In genomic region chrX:24025741-24026402, GRCh38 we compare ENCODE assay signal across 8 cellular contexts. TPM values are rescaled to one million over a fixed set of nuclear protein-coding genes. Genes with fewer than 3 reads are reported as not detected.
DNase-seq lines count a peak whose midpoint lies in the region; ATAC-seq and TF ChIP-seq lines count a peak whose summit lies in the region.

No MANE protein-coding gene starts in this region.

- ATAC-seq in activated CD8-positive, alpha-beta memory T cell treated with anti-CD3 and anti-CD28 coated beads, Interleukin-2, amount 10 ng/mL, durations not matched to agents 7 days and 5 days, result peak; percentile 29
- peak; percentile 27 for ATAC-seq in activated naive CD8-positive, alpha-beta T cell treated with anti-CD3 and anti-CD28 coated beads, Interleukin-2, amount 10 ng/mL, durations not matched to agents 7 days and 5 days (ENCODE audit: low read depth)
- ATAC-seq in right cardiac atrium, result peak; percentile 55 to 62

- no peak for TF ChIP-seq CTCF in retinal pigment epithelial cell (conservative IDR thresholded peaks at IDR 0.05; ENCODE audit: low read depth, low read length)

- peaks cover 6% of the 10 kb centered on the region for H3K27me3 Mint-ChIP-seq in activated CD8-positive, alpha-beta memory T cell treated with anti-CD3 and anti-CD28 coated beads, Interleukin-2, amount 10 ng/mL, durations not matched to agents 7 days and 5 days
- no peaks in the 10 kb centered on the region for H3K27me3 Mint-ChIP-seq in activated naive CD8-positive, alpha-beta T cell treated with anti-CD3 and anti-CD28 coated beads, Interleukin-2, amount 10 ng/mL, durations not matched to agents 7 days and 5 days

- intact Hi-C loops in right cardiac atrium (cut with DNase I), result loop anchor here in 1 of 4 donors (10.0 kb wide), 1 partner anchor 121 kb away; the partner anchor contains the start of genes APOO and CXorf58

- no peaks in the 10 kb centered on the region for H3K4me1 ChIP-seq in right cardiac atrium (ENCODE audit: control insufficient read depth, insufficient read depth, low read length)

- no peaks in the 10 kb centered on the region for H3K27me3 ChIP-seq in right cardiac atrium (ENCODE audit: control insufficient read depth, insufficient read depth)

- peak overlapping the region; percentile 98 for H3K4me3 ChIP-seq in right cardiac atrium (ENCODE audit: low read length)
- H3K4me3 ChIP-seq in retinal pigment epithelial cell (ENCODE audit: low read length), result peak overlapping the region; percentile 57

- peaks cover 19% of the 10 kb centered on the region for H3K4me1 Mint-ChIP-seq in activated CD8-positive, alpha-beta memory T cell treated with anti-CD3 and anti-CD28 coated beads, Interleukin-2, amount 10 ng/mL, durations not matched to agents 7 days and 5 days
- H3K4me1 Mint-ChIP-seq in activated naive CD8-positive, alpha-beta T cell treated with anti-CD3 and anti-CD28 coated beads, Interleukin-2, amount 10 ng/mL, durations not matched to agents 7 days and 5 days, result peaks cover 9% of the 10 kb centered on the region

- H3K27ac Mint-ChIP-seq in activated CD8-positive, alpha-beta memory T cell treated with anti-CD3 and anti-CD28 coated beads, Interleukin-2, amount 10 ng/mL, durations not matched to agents 7 days and 5 days, result peak overlapping the region; percentile 93
- peak overlapping the region; percentile 84 for H3K27ac Mint-ChIP-seq in activated naive CD8-positive, alpha-beta T cell treated with anti-CD3 and anti-CD28 coated beads, Interleukin-2, amount 10 ng/mL, durations not matched to agents 7 days and 5 days

- H3K36me3 Mint-ChIP-seq in activated CD8-positive, alpha-beta memory T cell treated with anti-CD3 and anti-CD28 coated beads, Interleukin-2, amount 10 ng/mL, durations not matched to agents 7 days and 5 days, result peaks cover 16% of the 10 kb centered on the region
- H3K36me3 Mint-ChIP-seq in activated naive CD8-positive, alpha-beta T cell treated with anti-CD3 and anti-CD28 coated beads, Interleukin-2, amount 10 ng/mL, durations not matched to agents 7 days and 5 days, result peaks cover 7% of the 10 kb centered on the region

- CTCF ChIA-PET in activated CD8-positive, alpha-beta memory T cell treated with anti-CD3 and anti-CD28 coated beads, Interleukin-2, amount 10 ng/mL, durations not matched to agents 7 days and 5 days (lab: Charles Lee), result interaction anchor here (0.9 to 4.0 kb wide), 6 partner anchors 28 to 243 kb away, joined by 3 to 39 read pairs (median 8); partner anchors contain the start of genes APOO, CXorf58, EIF2S3 and SAT1
- CTCF ChIA-PET in HEK293T (lab: Yijun Ruan, JAX), result interaction anchor here (0.6 to 2.3 kb wide), 3 partner anchors 13 to 104 kb away, joined by 3 to 11 read pairs (median 4); no protein-coding TSS in a partner anchor

- H3K9me3 ChIP-seq in right cardiac atrium (ENCODE audit: control insufficient read depth, low read length), result no peaks in the 10 kb centered on the region

- whole genome bisulfite sequencing in right cardiac atrium, result under 1% methylated on average over 46 of the region's 46 CpGs

- DNase-seq in activated CD8-positive, alpha-beta memory T cell treated with anti-CD3 and anti-CD28 coated beads, Interleukin-2, amount 10 ng/mL, durations not matched to agents 7 days and 5 days, result no peak
- no peak for DNase-seq in activated CD8-positive, alpha-beta memory T cell treated with anti-CD3 and anti-CD28 coated beads, Interleukin-2, amount 50 U/mL, for 48 hours
- DNase-seq in HEK293T (ENCODE audit: extremely low spot score) (no peak), MV-4-11 (lab: John Stamatoyannopoulos, UW) (peak; percentile 10), right cardiac atrium (no peak), retinal pigment epithelial cell (ENCODE audit: low read depth) (no peak), DMS 273 treated with DMSO at 0.1 percent for 48 hours (lab: John Stamatoyannopoulos, UW) (no peak)
- DNase-seq in activated naive CD8-positive, alpha-beta T cell treated with anti-CD3 and anti-CD28 coated beads, Interleukin-2, amount 10 ng/mL, durations not matched to agents 7 days and 5 days, result no peak

- H3K4me3 Mint-ChIP-seq in activated CD8-positive, alpha-beta memory T cell treated with anti-CD3 and anti-CD28 coated beads, Interleukin-2, amount 10 ng/mL, durations not matched to agents 7 days and 5 days, result peak overlapping the region; percentile 81
- peak overlapping the region; percentile 74 for H3K4me3 Mint-ChIP-seq in activated naive CD8-positive, alpha-beta T cell treated with anti-CD3 and anti-CD28 coated beads, Interleukin-2, amount 10 ng/mL, durations not matched to agents 7 days and 5 days

- H3K9me3 Mint-ChIP-seq in activated CD8-positive, alpha-beta memory T cell treated with anti-CD3 and anti-CD28 coated beads, Interleukin-2, amount 10 ng/mL, durations not matched to agents 7 days and 5 days (ENCODE audit: low read depth), result no peaks in the 10 kb centered on the region
- no peaks in the 10 kb centered on the region for H3K9me3 Mint-ChIP-seq in activated naive CD8-positive, alpha-beta T cell treated with anti-CD3 and anti-CD28 coated beads, Interleukin-2, amount 10 ng/mL, durations not matched to agents 7 days and 5 days

- peak overlapping the region; percentile 83 for H3K27ac ChIP-seq in right cardiac atrium (ENCODE audit: low read length)

- POLR2A ChIA-PET in HEK293T (lab: Yijun Ruan, JAX), result interaction anchor here (0.6 to 3.5 kb wide), 16 partner anchors 8 to 274 kb away, joined by 3 to 30 read pairs (median 3); partner anchors contain the start of genes EIF2S3 and SAT1
- POLR2A ChIA-PET in activated naive CD8-positive, alpha-beta T cell treated with anti-CD3 and anti-CD28 coated beads, Interleukin-2, amount 10 ng/mL, durations not matched to agents 7 days and 5 days (lab: Charles Lee), result interaction anchor here (0.7 to 2.5 kb wide), 8 partner anchors 24 to 283 kb away, joined by 3 to 45 read pairs (median 10); partner anchors contain the start of genes ACOT9, APOO, CXorf58 and EIF2S3

TF ChIP-seq in HEK293T, 16 proteins besides CTCF, POLR2A, EP300 and RAD21:
- TF ChIP-seq FOXA1 (IDR thresholded peaks at IDR 0.05), result no peak
- no peak for TF ChIP-seq PKNOX1 (IDR thresholded peaks at IDR 0.05)
- TF ChIP-seq L3MBTL2 (conservative IDR thresholded peaks at IDR 0.05), result peak; percentile 89
- TF ChIP-seq FOXM1 (IDR thresholded peaks at IDR 0.05; ENCODE audit: borderline replicate concordance), result 0 out of 2 replicates have a peak, but pooled peaks have one; percentile 1
- TF ChIP-seq SP1 (IDR thresholded peaks at IDR 0.05), result no peak

RNA-seq across cellular contexts. Expression of gene KLHL15, which starts 1.1 kb away (rescaled TPM):
- 10 to 100 TPM in 1 of 2 experiments, 1 to 10 TPM in 1; 9.5 to 11.5 TPM for total RNA-seq in activated CD8-positive, alpha-beta memory T cell treated with anti-CD3 and anti-CD28 coated beads, Interleukin-2, amount 10 ng/mL, durations not matched to agents 7 days and 5 days
- total RNA-seq in activated naive CD8-positive, alpha-beta T cell treated with anti-CD3 and anti-CD28 coated beads, Interleukin-2, amount 10 ng/mL, durations not matched to agents 7 days and 5 days, result 10 to 100 TPM; 12.2 to 14.3 TPM
- total RNA-seq in right cardiac atrium, result 1 to 10 TPM; 5.7 to 7.0 (median 6.0) TPM
- polyA plus RNA-seq in right cardiac atrium, result 3.2 TPM

RNA-seq across cellular contexts. Expression of gene EIF2S3, which starts 28.9 kb away (rescaled TPM):
- total RNA-seq in activated CD8-positive, alpha-beta memory T cell treated with anti-CD3 and anti-CD28 coated beads, Interleukin-2, amount 10 ng/mL, durations not matched to agents 7 days and 5 days, result 100 to 1,000 TPM; 179 to 204 TPM
- 100 to 1,000 TPM; 194 to 199 TPM for total RNA-seq in activated naive CD8-positive, alpha-beta T cell treated with anti-CD3 and anti-CD28 coated beads, Interleukin-2, amount 10 ng/mL, durations not matched to agents 7 days and 5 days
- 10 to 100 TPM; 73.8 to 97.4 (median 88.1) TPM for total RNA-seq in right cardiac atrium
- polyA plus RNA-seq in right cardiac atrium, result 32.6 TPM
